In the genomic region with DNA sequence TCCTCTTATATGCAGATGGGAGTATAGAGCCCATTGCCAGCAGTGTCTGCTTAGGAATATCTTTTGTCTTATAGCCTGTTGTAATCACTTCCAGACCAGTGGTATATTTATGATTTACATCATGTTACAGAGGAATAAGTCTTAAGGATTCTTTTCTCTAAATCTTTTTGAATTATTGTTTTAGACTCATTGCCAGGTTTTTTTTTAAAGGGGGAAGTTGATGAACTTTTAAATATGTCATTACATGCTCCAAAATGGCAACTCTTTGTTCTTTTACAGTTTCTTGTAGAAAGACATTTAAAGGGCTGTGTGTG, we compare ENCODE assay signal across 17 cellular contexts. TPM values are rescaled to one million over a fixed set of nuclear protein-coding genes. Genes with fewer than 3 reads are reported as not detected.
A peak's percentile ranks its signal among the peaks of the same experiment; 100 is the strongest.
DNase-seq lines count a peak whose midpoint lies in the region; ATAC-seq and TF ChIP-seq lines count a peak whose summit lies in the region.
"Had no signal": no experiment of that assay in that cellular context is flagged by ENCODE, and none has a peak within 500 bp of the region (broad histone marks: within the 10 kb centered on the region; RNA-seq: fewer than 3 reads in every experiment).

No MANE protein-coding gene starts in this region.

- H4K20me1 ChIP-seq in PC-3 (ENCODE audit: low read length), result no peaks in the 10 kb centered on the region
- H4K20me1 ChIP-seq: BLaER1 had no signal

- H3K9ac ChIP-seq in PC-3 (ENCODE audit: low read length) (no peak overlapping the region), skeletal muscle tissue (ENCODE audit: low read depth in 1 of 3, low read length in 3 of 3) (no peak overlapping the region)
- H3K9ac ChIP-seq: BLaER1 had no signal

- POLR2A ChIA-PET in PC-3 (lab: Charles Lee; ENCODE audit: unreplicated experiment), result no interaction called here

- CTCF ChIA-PET in PC-3 (lab: Charles Lee), result no interaction called here

- H3K4me2 ChIP-seq in PC-3 (ENCODE audit: low read length), result peak overlapping the region; percentile 49; the same call in 1 of the 2 replicates
- H3K4me2 ChIP-seq: BLaER1 had no signal

- no peaks in the 10 kb centered on the region for H3K9me2 ChIP-seq in PC-3 (replicated peaks; ENCODE audit: low read length)

- no TSS peak for BruUV-seq in PC-3 (replicated peaks; lab: Mats Ljungman, UMichigan)

- no peak overlapping the region for H3K4me3 ChIP-seq in PC-3 (ENCODE audit: low read length)
- H3K4me3 ChIP-seq in cardiac fibroblast (replicated peaks in 1 of 2; ENCODE audit: low read depth in 2 of 2, low read length in 2 of 2), result no peak overlapping the region
- no peak overlapping the region for H3K4me3 ChIP-seq in skeletal muscle tissue (ENCODE audit: low read length in 3 of 3)
- H3K4me3 ChIP-seq: BLaER1, lung had no signal

- no peak overlapping the region for H3K27ac ChIP-seq in PC-3 (ENCODE audit: low read length)
- H3K27ac ChIP-seq in skeletal muscle tissue (ENCODE audit: low read depth, low read length), result peak overlapping the region; percentile 54
- H3K27ac ChIP-seq: BLaER1 had no signal

- no peaks in the 10 kb centered on the region for H3F3A ChIP-seq in PC-3 (ENCODE audit: low read length, unreplicated experiment)

- H3K79me2 ChIP-seq in PC-3 (ENCODE audit: low read length), result no peaks in the 10 kb centered on the region

- no peak for DNase-seq in PC-3
- peak; percentile 21 to 26 for DNase-seq in cardiac fibroblast (ENCODE audit: low read depth in 2 of 2)
- peak; percentile 31 for DNase-seq in iris pigment epithelial cell (ENCODE audit: low read depth)
- DNase-seq in RKO (ENCODE audit: low spot score), result no peak
- no peak for DNase-seq in stimulated activated CD4-positive, alpha-beta T cell treated with anti-CD3 and anti-CD28 coated beads, Interleukin-15, amount 100 ng/mL, for 24 hours
- no peak for DNase-seq in stimulated activated CD4-positive, alpha-beta T cell treated with anti-CD3 and anti-CD28 coated beads, Interleukin-2, amount 100 ng/mL, for 48 hours
- DNase-seq in stimulated activated CD4-positive, alpha-beta T cell treated with anti-CD3 and anti-CD28 coated beads, Interleukin-4, amount 100 ng/mL, for 24 hours, result no peak
- DNase-seq: activated CD4-positive, alpha-beta T cell treated with anti-CD3 and anti-CD28 coated beads for 1 hour; activated naive CD4-positive, alpha-beta T cell treated with anti-CD3 and anti-CD28 coated beads, Interleukin-2, amount 10 ng/mL, durations not matched to agents 7 days and 5 days; MV-4-11; NCI-H748 treated with DMSO at 0.1 percent for 48 hours; RPMI8226; stimulated activated naive B cell treated with anti-CD40 and anti-IgM and Interleukin-4, amounts not matched to agents 10 μg/mL and 1 μg/mL and 100 μg/mL, for 72 hours had no signal

- H2AFZ ChIP-seq in PC-3 (ENCODE audit: low read length), result no peak overlapping the region

- H3K27me3 ChIP-seq in PC-3 (ENCODE audit: low read length) (no peaks in the 10 kb centered on the region), skeletal muscle tissue (ENCODE audit: control insufficient read depth in 3 of 3, insufficient read depth in 3 of 3, low read length in 3 of 3) (no peaks in the 10 kb centered on the region)
- H3K27me3 ChIP-seq: BLaER1 had no signal

- ATAC-seq in PC-3, result no peak
- ATAC-seq: stimulated activated naive B cell treated with anti-CD40 and anti-IgM and Interleukin-4, amounts not matched to agents 10 μg/mL and 1 μg/mL and 100 μg/mL, for 72 hours had no signal

- no peak for TF ChIP-seq CTCF in PC-3 (conservative IDR thresholded peaks at IDR 0.05; ENCODE audit: low read depth, low read length)
- TF ChIP-seq CTCF in cardiac fibroblast (IDR thresholded peaks at IDR 0.05; ENCODE audit: low read depth, low read length), result no peak

- H3K4me1 ChIP-seq in PC-3 (ENCODE audit: insufficient read depth, low read length) (peaks cover 20% of the 10 kb centered on the region), skeletal muscle tissue (ENCODE audit: control insufficient read depth in 3 of 3, insufficient read depth in 3 of 3, low read length in 3 of 3) (peaks cover 8 to 14% (median 8%) of the 10 kb centered on the region in 3 donors)
- H3K4me1 ChIP-seq: BLaER1 had no signal

- H3K36me3 ChIP-seq in PC-3 (ENCODE audit: low read depth, low read length) (no peaks in the 10 kb centered on the region), skeletal muscle tissue (ENCODE audit: control insufficient read depth in 3 of 3, insufficient read depth in 3 of 3, low read length in 3 of 3) (no peaks in the 10 kb centered on the region)
- H3K36me3 ChIP-seq: BLaER1 had no signal

- intact Hi-C loops in PC-3 (cut with micrococcal nuclease), result no loop called here

- H3K9me3 ChIP-seq in PC-3 (ENCODE audit: low read length) (no peaks in the 10 kb centered on the region), skeletal muscle tissue (ENCODE audit: control insufficient read depth in 3 of 3, low read length in 3 of 3) (no peaks in the 10 kb centered on the region)
- H3K9me3 ChIP-seq: BLaER1 had no signal

RNA-seq across cellular contexts. Expression of a gene that starts 59.3 kb away (rescaled TPM):
- total RNA-seq in PC-3 (2014; rRNA removed) (18.6 and 25.3 TPM in 2 replicates), skeletal muscle tissue (95.0 TPM)
- total RNA-seq: T-helper 2 cell treated with Interferon-gamma antibody and Interleukin-4, amounts not matched to agents 100 ng/mL and 5 ng/mL, for 36 hours had no signal

Comparison
In these comparisons a context has a peak if more than half of its experiments do, and no peak if none do; other contexts are left out.
1. DNase-seq: peak in cardiac fibroblast (2 of 2) and iris pigment epithelial cell (single experiment); none in PC-3 (single experiment), RKO (single experiment), stimulated activated CD4-positive, alpha-beta T cell treated with anti-CD3 and anti-CD28 coated beads, Interleukin-15, amount 100 ng/mL, for 24 hours (single experiment), stimulated activated CD4-positive, alpha-beta T cell treated with anti-CD3 and anti-CD28 coated beads, Interleukin-2, amount 100 ng/mL, for 48 hours (0 of 2) and stimulated activated CD4-positive, alpha-beta T cell treated with anti-CD3 and anti-CD28 coated beads, Interleukin-4, amount 100 ng/mL, for 24 hours (single experiment).